Comparison of ENCODE assay signal across 8 cellular contexts in the genomic region with DNA sequence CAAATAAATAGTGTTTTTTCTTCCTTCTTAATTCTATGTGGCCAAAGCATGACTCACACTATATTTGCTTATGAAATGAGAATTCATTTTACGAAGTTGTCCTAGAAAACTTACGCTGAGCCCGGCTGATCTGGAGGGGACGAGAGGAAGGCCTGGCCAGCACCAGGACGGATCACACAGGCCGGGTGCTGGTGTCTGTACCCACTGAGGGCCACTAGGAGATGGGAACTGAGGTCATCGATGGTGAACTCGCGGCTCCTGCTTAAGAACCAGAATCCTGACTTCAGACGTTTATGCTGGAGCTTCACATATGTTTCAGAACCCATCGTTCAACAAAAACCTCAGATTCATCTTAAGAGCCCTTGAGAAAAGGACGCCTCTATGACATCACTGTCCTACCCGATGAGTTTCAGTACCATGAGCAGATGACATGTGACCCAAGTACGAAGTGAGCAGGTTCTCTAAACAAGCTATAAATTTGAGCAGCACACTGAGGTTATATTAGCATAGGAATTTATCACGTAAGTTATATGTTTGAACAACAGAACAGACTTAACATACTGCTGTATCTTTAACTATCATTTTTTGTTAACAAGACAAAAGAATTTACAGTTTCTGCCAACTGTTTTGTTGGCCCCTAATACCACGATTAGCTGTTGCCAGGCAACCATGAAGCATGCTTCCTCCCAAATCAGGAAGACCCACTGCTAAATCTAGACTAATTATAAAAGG.
A peak's percentile ranks its signal among the peaks of the same experiment; 100 is the strongest.
DNase-seq lines count a peak whose midpoint lies in the region; ATAC-seq and TF ChIP-seq lines count a peak whose summit lies in the region.

No MANE protein-coding gene starts in this region.

- H3K27me3 Mint-ChIP-seq in activated CD8-positive, alpha-beta T cell treated with anti-CD3 and anti-CD28 coated beads for 36 hours = no peaks in the 10 kb centered on the region

- no peaks in the 10 kb centered on the region for H3K27me3 ChIP-seq in heart right ventricle

- H3K4me3 Mint-ChIP-seq in activated CD8-positive, alpha-beta T cell treated with anti-CD3 and anti-CD28 coated beads for 36 hours = peak overlapping the region; percentile 68

- peaks cover 56% of the 10 kb centered on the region for H3K4me1 Mint-ChIP-seq in activated CD8-positive, alpha-beta T cell treated with anti-CD3 and anti-CD28 coated beads for 36 hours (ENCODE audit: low read depth)

- CTCF ChIA-PET in activated CD8-positive, alpha-beta T cell treated with anti-CD3 and anti-CD28 coated beads for 36 hours (lab: Charles Lee) = interaction anchor here (0.6 to 1.8 kb wide), 5 partner anchors 22 to 686 kb away, joined by 3 to 5 read pairs (median 4); no protein-coding TSS in a partner anchor

- POLR2A ChIA-PET in activated CD8-positive, alpha-beta T cell treated with anti-CD3 and anti-CD28 coated beads for 36 hours (lab: Charles Lee) = interaction anchor here (0.9 to 1.2 kb wide), 3 partner anchors 23 to 91 kb away, joined by 3 to 4 read pairs (median 3); no protein-coding TSS in a partner anchor

- 45 to 51% methylated on average over 16 of the region's 16 CpGs for WGBS in heart right ventricle, 2 donors

- H3K4me1 ChIP-seq in heart right ventricle = peaks cover 8 to 82% (median 61%) of the 10 kb centered on the region in 9 donors

- no peaks in the 10 kb centered on the region for H3K36me3 ChIP-seq in heart right ventricle

- peak overlapping the region; percentile 90 for H3K27ac Mint-ChIP-seq in activated CD8-positive, alpha-beta T cell treated with anti-CD3 and anti-CD28 coated beads for 36 hours

- ATAC-seq in GM19397 (IDR thresholded peaks at IDR 0.05; ENCODE audit: unreplicated experiment) (peak; percentile 36), HG03457 (IDR thresholded peaks at IDR 0.05; ENCODE audit: unreplicated experiment) (peak; percentile 46), heart right ventricle (peak in 7 of 8 donors; percentile 18 to 35 (median 32))
- ATAC-seq in activated CD8-positive, alpha-beta T cell treated with anti-CD3 and anti-CD28 coated beads for 36 hours = peak; percentile 64
- ATAC-seq in stimulated activated naive CD8-positive, alpha-beta T cell treated with anti-CD3 and anti-CD28 coated beads, Interleukin-15, Interleukin-2, amounts not matched to agents 100 U/mL and 50 U/mL, for 24 hours = peak; percentile 47

- no peak overlapping the region for H3K4me3 ChIP-seq in heart right ventricle

- no peaks in the 10 kb centered on the region for H3K9me3 ChIP-seq in heart right ventricle

- peak; percentile 41 for DNase-seq in Daoy (ENCODE audit: low read depth)
- peak; percentile 42 for DNase-seq in activated CD8-positive, alpha-beta T cell treated with anti-CD3 and anti-CD28 coated beads for 36 hours
- peak in 1 of 2 donors; percentile 47 for DNase-seq in heart right ventricle
- DNase-seq in stimulated activated naive CD8-positive, alpha-beta T cell treated with anti-CD3 and anti-CD28 coated beads, Interleukin-15, Interleukin-2, amounts not matched to agents 100 U/mL and 50 U/mL, for 24 hours = no peak
- no peak for DNase-seq in NCI-H1930 (lab: John Stamatoyannopoulos, UW)
- DNase-seq in NOMO-1 treated with DMSO at 0.1 percent for 48 hours (lab: John Stamatoyannopoulos, UW; ENCODE audit: unreplicated experiment) = no peak

- intact Hi-C loops in activated CD8-positive, alpha-beta T cell treated with anti-CD3 and anti-CD28 coated beads for 36 hours (cut with micrococcal nuclease) = loop anchor here (10.0 kb wide), 1 partner anchor 110 kb away; the partner anchor contains the start of gene FOXN3
- intact Hi-C loops in heart right ventricle (cut with DNase I) = loop anchor here in 6 of 10 donors (5.0 to 10.0 kb wide), 4 partner anchors 90 to 130 kb away; partner anchors contain the start of gene FOXN3 (in 5 of the 6)

- TF ChIP-seq CTCF in activated CD8-positive, alpha-beta T cell treated with anti-CD3 and anti-CD28 coated beads for 36 hours (IDR thresholded peaks at IDR 0.05) = no peak
- no peak for TF ChIP-seq CTCF in heart right ventricle (IDR thresholded peaks at IDR 0.05)

- peaks cover 2% of the 10 kb centered on the region for H3K9me3 Mint-ChIP-seq in activated CD8-positive, alpha-beta T cell treated with anti-CD3 and anti-CD28 coated beads for 36 hours

- H3K36me3 Mint-ChIP-seq in activated CD8-positive, alpha-beta T cell treated with anti-CD3 and anti-CD28 coated beads for 36 hours (ENCODE audit: low read depth) = peaks cover 32% of the 10 kb centered on the region

- peak overlapping the region; percentile 64 to 95 (median 88) for H3K27ac ChIP-seq in heart right ventricle

Comparison
In these comparisons a context has a peak if more than half of its experiments do, and no peak if none do; other contexts are left out.
1. DNase-seq: peak in Daoy (single experiment) and activated CD8-positive, alpha-beta T cell treated with anti-CD3 and anti-CD28 coated beads for 36 hours (single experiment); none in stimulated activated naive CD8-positive, alpha-beta T cell treated with anti-CD3 and anti-CD28 coated beads, Interleukin-15, Interleukin-2, amounts not matched to agents 100 U/mL and 50 U/mL, for 24 hours (single experiment), NCI-H1930 (0 of 2) and NOMO-1 treated with DMSO at 0.1 percent for 48 hours (single experiment).
2. Peak in every context shown above with its lines, with median percentiles within 50 percentile points of each other: ATAC-seq.